15 cellular contexts compared by ENCODE assay signal in genomic region chr2:127906206-127906926, GRCh38. TPM values are rescaled to one million over a fixed set of nuclear protein-coding genes. Genes with fewer than 3 reads are reported as not detected.
DNase-seq lines count a peak whose midpoint lies in the region; ATAC-seq and TF ChIP-seq lines count a peak whose summit lies in the region.
"Had no signal": no experiment of that assay in that cellular context is flagged by ENCODE, and none has a peak within 500 bp of the region (broad histone marks: within the 10 kb centered on the region; RNA-seq: fewer than 3 reads in every experiment).

No MANE protein-coding gene starts in this region.

- no peaks in the 10 kb centered on the region for H3K36me3 ChIP-seq in heart left ventricle
- no peaks in the 10 kb centered on the region for H3K36me3 ChIP-seq in tibial artery
- H3K36me3 ChIP-seq in left ventricle myocardium inferior = no peaks in the 10 kb centered on the region

- 52 to 60% (median 58%) methylated on average over 20 to 21 of the region's 21 CpGs for WGBS in heart left ventricle, 4 donors

- H3K4me1 ChIP-seq in heart left ventricle (peaks cover 0 to 6% (median 2%) of the 10 kb centered on the region in 12 donors), foreskin keratinocyte (no peaks in the 10 kb centered on the region), tibial artery (peaks cover 0 to 6% (median 2%) of the 10 kb centered on the region in 4 donors), left ventricle myocardium inferior (peaks cover 7% of the 10 kb centered on the region)

- H3K27ac ChIP-seq in heart left ventricle (no peak overlapping the region), foreskin keratinocyte (no peak overlapping the region), tibial artery (no peak overlapping the region), left ventricle myocardium inferior (replicated peaks) (no peak overlapping the region)
- H3K27ac ChIP-seq: body of pancreas, epithelial cell of prostate had no signal

- no peak overlapping the region for H3K4me3 ChIP-seq in heart left ventricle
- H3K4me3 ChIP-seq in tibial artery = no peak overlapping the region
- no peak overlapping the region for H3K4me3 ChIP-seq in left ventricle myocardium inferior
- H3K4me3 ChIP-seq: body of pancreas had no signal

- ATAC-seq in left ventricle myocardium superior (peak; percentile 19), heart left ventricle (no peak), foreskin keratinocyte (peak; percentile 46), GM19324 (IDR thresholded peaks at IDR 0.05; ENCODE audit: low FRiP score, unreplicated experiment) (no peak)
- ATAC-seq: body of pancreas had no signal

- TF ChIP-seq CTCF in heart left ventricle (IDR thresholded peaks at IDR 0.05) = no peak
- no peak for TF ChIP-seq CTCF in foreskin keratinocyte (conservative IDR thresholded peaks at IDR 0.05)
- no peak for TF ChIP-seq CTCF in tibial artery (IDR thresholded peaks at IDR 0.05)
- TF ChIP-seq CTCF in left ventricle myocardium inferior (IDR thresholded peaks at IDR 0.05; ENCODE audit: borderline replicate concordance) = no peak

- intact Hi-C loops in left ventricle myocardium superior (cut with micrococcal nuclease) (no loop called here), heart left ventricle (cut with DNase I) (loop anchor here in 2 of 10 donors (5.0 to 10.0 kb wide), 2 partner anchors 46 to 118 kb away; partner anchors contain the start of gene SAP130 (in 1 of the 2)), tibial artery (cut with DNase I; ENCODE audit: low total_unique reads) (loop anchor here (10.0 kb wide), 1 partner anchor 178 kb away; no protein-coding TSS in a partner anchor), left ventricle myocardium inferior (cut with micrococcal nuclease) (no loop called here)

- peaks cover 0 to 9% (median 0%) of the 10 kb centered on the region in 9 donors for H3K27me3 ChIP-seq in heart left ventricle
- peaks cover 3% of the 10 kb centered on the region for H3K27me3 ChIP-seq in foreskin keratinocyte
- peaks cover 0 to 16% of the 10 kb centered on the region in 2 donors for H3K27me3 ChIP-seq in tibial artery
- peaks cover 23% of the 10 kb centered on the region for H3K27me3 ChIP-seq in left ventricle myocardium inferior (ENCODE audit: low read depth)
- H3K27me3 ChIP-seq: body of pancreas had no signal

- no peak for TF ChIP-seq POLR2A in heart left ventricle (IDR thresholded peaks at IDR 0.05)

- DNase-seq in left ventricle myocardium superior = no peak
- no peak for DNase-seq in heart left ventricle
- DNase-seq in NCI-H748 (lab: John Stamatoyannopoulos, UW; ENCODE audit: unreplicated experiment) = peak; percentile 41
- DNase-seq in foreskin keratinocyte = no peak
- no peak for DNase-seq in stimulated activated CD8-positive, alpha-beta memory T cell treated with anti-CD3 and anti-CD28 coated beads, Interleukin-4, amount 100 ng/mL, for 48 hours
- no peak for DNase-seq in tibial artery
- DNase-seq in left ventricle myocardium inferior = no peak
- DNase-seq: activated T-cell treated with anti-CD3 and anti-CD28 coated beads for 4 hours; body of pancreas; NCI-H1105; NCI-H2171 treated with DMSO at 0.1 percent for 48 hours; retina; stimulated activated CD4-positive, alpha-beta T cell treated with anti-CD3 and anti-CD28 coated beads, Interleukin-2, amount 100 ng/mL, for 24 hours had no signal

- H3K9me3 ChIP-seq in heart left ventricle = no peaks in the 10 kb centered on the region
- no peaks in the 10 kb centered on the region for H3K9me3 ChIP-seq in tibial artery
- H3K9me3 ChIP-seq in left ventricle myocardium inferior (replicated peaks) = no peaks in the 10 kb centered on the region
- H3K9me3 ChIP-seq: body of pancreas had no signal

RNA-seq across cellular contexts. Expression of gene AMMECR1L, which starts 20.6 kb away (rescaled TPM):
- 9.8 TPM for total RNA-seq in left ventricle myocardium superior
- 10 to 100 TPM in 7 of 9 donors, 1 to 10 TPM in 2; 9.4 to 12.7 (median 10.2) TPM for total RNA-seq in heart left ventricle
- 10 to 100 TPM in 1 of 2 donors, 1 to 10 TPM in 1; 4.0 to 12.6 TPM for polyA plus RNA-seq in heart left ventricle
- total RNA-seq in foreskin keratinocyte = 19.8 and 20.1 TPM in 2 replicates
- 6.9 and 8.1 TPM in 2 replicates for polyA plus RNA-seq in foreskin keratinocyte
- total RNA-seq in left ventricle myocardium inferior = 9.7 TPM

RNA-seq across cellular contexts. Expression of gene POLR2D, which starts 48.4 kb away (rescaled TPM):
- total RNA-seq in left ventricle myocardium superior = 24.8 TPM
- 10 to 100 TPM; 10.9 to 24.1 (median 21.4) TPM for total RNA-seq in heart left ventricle
- 10 to 100 TPM in 1 of 2 donors, 1 to 10 TPM in 1; 8.5 to 25.5 TPM for polyA plus RNA-seq in heart left ventricle
- 23.0 and 25.9 TPM in 2 replicates for total RNA-seq in foreskin keratinocyte
- polyA plus RNA-seq in foreskin keratinocyte = 18.5 and 22.2 TPM in 2 replicates
- total RNA-seq in left ventricle myocardium inferior = 19.4 TPM

Comparison
In these comparisons a context has a peak if more than half of its experiments do, and no peak if none do; other contexts are left out.
1. ATAC-seq: peak in left ventricle myocardium superior (single experiment) and foreskin keratinocyte (single experiment); none in heart left ventricle (0 of 4) and GM19324 (single experiment).